ENCODE assay signal across 1 cellular context in the genomic region with DNA sequence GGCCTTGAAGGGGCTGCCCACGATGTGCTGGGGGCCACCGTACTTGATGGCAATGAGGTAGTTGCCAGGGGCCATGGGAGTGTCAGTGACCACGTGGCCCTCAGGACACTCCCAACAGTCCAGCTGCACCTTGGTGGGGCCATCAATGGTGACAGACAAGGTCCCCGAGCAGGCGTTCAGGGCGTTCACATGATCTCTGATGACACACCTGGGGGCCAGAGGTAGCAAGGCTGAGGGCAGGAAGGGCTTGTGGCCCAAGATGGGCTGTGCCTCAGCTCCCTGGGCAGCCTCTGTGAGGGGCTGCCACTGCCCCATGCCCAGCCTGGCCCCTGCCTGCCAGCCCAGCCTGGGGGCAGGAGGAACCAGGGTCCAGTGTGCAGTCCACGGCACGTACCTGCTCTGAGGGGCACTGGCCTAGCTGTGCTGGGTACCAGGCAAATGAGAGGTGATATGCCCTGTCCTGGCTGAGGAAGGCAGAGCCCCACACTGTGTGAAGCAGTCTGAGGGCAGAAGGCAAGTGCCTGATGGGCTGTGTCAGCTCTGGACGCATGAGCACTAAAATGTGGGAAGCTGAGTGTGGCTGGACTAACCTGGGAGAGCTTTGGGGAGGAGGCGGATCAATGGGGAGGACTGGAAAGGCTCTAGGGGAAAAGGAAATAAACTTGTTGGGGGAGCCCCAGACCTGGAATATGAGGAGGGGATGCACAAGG.
TF ChIP-seq lines count a peak whose summit lies in the region.

No MANE protein-coding gene starts in this region.

TF ChIP-seq in K562, 482 proteins besides CTCF, POLR2A, EP300 and RAD21:
- TF ChIP-seq ARHGAP35 (IDR thresholded peaks at IDR 0.05; ENCODE audit: partially characterized antibody) (no peak), MXI1 (IDR thresholded peaks at IDR 0.05; ENCODE audit: low read depth, low read length) (no peak), ZNF263 (CRISPR knock-in tag; IDR thresholded peaks at IDR 0.05; ENCODE audit: borderline replicate concordance) (peak; percentile 88), ZNF274 (IDR thresholded peaks at IDR 0.05; ENCODE audit: borderline replicate concordance, low read depth, low read length) (no peak)
- TF ChIP-seq, protein P1, sequence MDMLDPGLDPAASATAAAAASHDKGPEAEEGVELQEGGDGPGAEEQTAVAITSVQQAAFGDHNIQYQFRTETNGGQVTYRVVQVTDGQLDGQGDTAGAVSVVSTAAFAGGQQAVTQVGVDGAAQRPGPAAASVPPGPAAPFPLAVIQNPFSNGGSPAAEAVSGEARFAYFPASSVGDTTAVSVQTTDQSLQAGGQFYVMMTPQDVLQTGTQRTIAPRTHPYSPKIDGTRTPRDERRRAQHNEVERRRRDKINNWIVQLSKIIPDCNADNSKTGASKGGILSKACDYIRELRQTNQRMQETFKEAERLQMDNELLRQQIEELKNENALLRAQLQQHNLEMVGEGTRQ (CRISPR knock-in tag; IDR thresholded peaks at IDR 0.05), result 0 out of 2 replicates have a peak, but pooled peaks have one; percentile 28
